In the genomic region with DNA sequence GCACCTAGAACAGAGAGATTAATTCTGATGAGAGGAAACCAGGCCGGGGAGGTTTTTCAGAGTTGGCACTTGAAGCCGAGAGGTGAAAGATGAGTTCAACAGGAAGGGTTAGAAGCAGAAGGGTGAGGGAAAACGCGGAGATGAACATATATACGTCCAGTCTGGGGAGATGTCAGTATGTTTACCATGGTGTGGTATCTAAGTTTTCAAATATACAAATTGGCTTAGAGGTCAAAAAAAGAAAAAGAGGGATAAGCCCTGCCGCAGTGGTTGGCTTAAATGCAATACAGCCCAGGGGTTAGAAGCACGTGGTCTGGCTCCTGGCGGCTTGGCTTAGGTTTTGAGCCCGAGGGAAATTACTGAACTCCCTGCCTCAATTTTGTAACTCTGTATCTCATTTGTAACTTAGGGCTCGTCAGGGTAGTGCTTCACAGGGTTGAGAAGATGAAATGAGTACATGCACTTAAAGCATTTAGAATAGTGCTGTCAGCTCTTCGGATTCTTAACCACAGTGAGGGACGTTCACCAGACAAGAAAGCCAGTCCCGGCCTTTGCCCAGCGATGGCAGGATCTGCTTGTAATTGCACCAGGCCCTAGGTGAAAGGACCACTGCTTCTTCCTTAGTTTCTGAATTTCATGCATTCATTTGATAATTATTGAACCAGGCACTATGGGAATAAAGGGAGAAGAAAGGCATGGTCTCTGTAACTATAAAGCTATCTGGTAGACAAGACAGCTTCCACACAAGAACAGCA, we compare ENCODE assay signal across 8 cellular contexts. TPM values are rescaled to one million over a fixed set of nuclear protein-coding genes. Genes with fewer than 3 reads are reported as not detected.
A peak's percentile ranks its signal among the peaks of the same experiment; 100 is the strongest.
DNase-seq lines count a peak whose midpoint lies in the region; ATAC-seq and TF ChIP-seq lines count a peak whose summit lies in the region.

No MANE protein-coding gene starts in this region.

- TF ChIP-seq CTCF in CD14-positive monocyte (IDR thresholded peaks at IDR 0.05) = no peak
- TF ChIP-seq CTCF in chondrocyte (IDR thresholded peaks at IDR 0.05) = no peak

- H3K4me1 Mint-ChIP-seq in CD14-positive monocyte (peaks cover 20% of the 10 kb centered on the region), chondrocyte (ENCODE audit: low read depth) (peaks cover 43% of the 10 kb centered on the region)

- peaks cover 5 to 21% of the 10 kb centered on the region in 2 donors for H3K36me3 Mint-ChIP-seq in CD14-positive monocyte
- peaks cover 2% of the 10 kb centered on the region for H3K36me3 Mint-ChIP-seq in chondrocyte (ENCODE audit: low read depth)

- H3K4me3 Mint-ChIP-seq in CD14-positive monocyte (peak overlapping the region; percentile 74 to 91), chondrocyte (ENCODE audit: unreplicated experiment) (peak overlapping the region; percentile 42)

- H3K9me3 Mint-ChIP-seq in CD14-positive monocyte (peaks cover 0 to 26% (median 9%) of the 10 kb centered on the region in 7 donors), chondrocyte (ENCODE audit: low read depth) (no peaks in the 10 kb centered on the region)

- DNase-seq in CD14-positive monocyte (ENCODE audit: low spot score) (no peak), NCI-H2081 treated with DMSO at 0.1 percent for 48 hours (lab: John Stamatoyannopoulos, UW) (peak; percentile 66), chondrocyte (ENCODE audit: low spot score) (no peak), midbrain (lab: John Stamatoyannopoulos, UW) (peak; percentile 20), NCI-H146 treated with DMSO at 0.1 percent for 48 hours (lab: John Stamatoyannopoulos, UW; ENCODE audit: unreplicated experiment) (no peak), SW480 (ENCODE audit: low spot score) (no peak)

- intact Hi-C loops in CD14-positive monocyte (cut with micrococcal nuclease) = loop anchor here in 1 of 2 donors (10.0 kb wide), 1 partner anchor 168 kb away; no protein-coding TSS in a partner anchor

- H3K27ac Mint-ChIP-seq in CD14-positive monocyte (peak overlapping the region in 2 of 7 donors; percentile 54 to 70), chondrocyte (ENCODE audit: unreplicated experiment) (peak overlapping the region; percentile 90)

- ATAC-seq in HG03045 (IDR thresholded peaks at IDR 0.05; ENCODE audit: unreplicated experiment) = no peak
- ATAC-seq in GM18870 (IDR thresholded peaks at IDR 0.05; ENCODE audit: unreplicated experiment) = no peak

- H3K27me3 Mint-ChIP-seq in CD14-positive monocyte (ENCODE audit: low read depth in 3 of 3) (peaks cover 64 to 89% (median 77%) of the 10 kb centered on the region in 3 donors), chondrocyte (ENCODE audit: low read depth) (peaks cover 14% of the 10 kb centered on the region)

RNA-seq across cellular contexts. Expression of a gene that starts 6.4 kb away (rescaled TPM):
- polyA plus RNA-seq in CD14-positive monocyte = under 1 TPM; 0.17 to 0.26 TPM
- total RNA-seq in chondrocyte = 30.4 to 36.7 TPM (median 31.2 TPM) in 3 replicates

Comparison
In these comparisons a context has a peak if more than half of its experiments do, and no peak if none do; other contexts are left out.
1. DNase-seq: peak in NCI-H2081 treated with DMSO at 0.1 percent for 48 hours (single experiment) and midbrain (single experiment); none in CD14-positive monocyte (single experiment), chondrocyte (single experiment), NCI-H146 treated with DMSO at 0.1 percent for 48 hours (single experiment) and SW480 (single experiment).